18 cellular contexts compared by ENCODE assay signal in genomic region chr22:49953680-49954344, GRCh38. TPM values are rescaled to one million over a fixed set of nuclear protein-coding genes. Genes with fewer than 3 reads are reported as not detected.
DNase-seq lines count a peak whose midpoint lies in the region; ATAC-seq, FAIRE-seq and TF ChIP-seq lines count a peak whose summit lies in the region.
"Had no signal": no experiment of that assay in that cellular context is flagged by ENCODE, and none has a peak within 500 bp of the region (broad histone marks: within the 10 kb centered on the region; RNA-seq: fewer than 3 reads in every experiment).

No MANE protein-coding gene starts in this region.

- H3K4me3 Mint-ChIP-seq in Calu3 (ENCODE audit: low read depth, unreplicated experiment) (peak overlapping the region; percentile 45), chondrocyte (ENCODE audit: unreplicated experiment) (no peak overlapping the region)
- H3K4me3 Mint-ChIP-seq: activated T-cell treated with anti-CD3 and anti-CD28 coated beads, Interleukin-2, amount 50 U/mL, for 24 hours had no signal

- no TSS peak for BruUV-seq in Calu3 (replicated peaks; lab: Mats Ljungman, UMichigan)

- no peaks in the 10 kb centered on the region for H3K9me3 ChIP-seq in right lobe of liver
- no peaks in the 10 kb centered on the region for H3K9me3 ChIP-seq in stomach

- H3K27me3 Mint-ChIP-seq in Calu3 (ENCODE audit: unreplicated experiment), result no peaks in the 10 kb centered on the region
- no peaks in the 10 kb centered on the region for H3K27me3 Mint-ChIP-seq in chondrocyte (ENCODE audit: low read depth)
- H3K27me3 Mint-ChIP-seq: activated T-cell treated with anti-CD3 and anti-CD28 coated beads, Interleukin-2, amount 50 U/mL, for 24 hours had no signal

- H3K4me1 Mint-ChIP-seq in Calu3 (ENCODE audit: low read depth, unreplicated experiment) (peaks cover 27% of the 10 kb centered on the region), chondrocyte (ENCODE audit: low read depth) (peaks cover 14% of the 10 kb centered on the region)

- ATAC-seq in right lobe of liver, result peak; percentile 10 to 38 (median 32)
- ATAC-seq in GM21723 (IDR thresholded peaks at IDR 0.05; ENCODE audit: unreplicated experiment), result no peak

- H3K4me1 ChIP-seq in right lobe of liver, result peaks cover 3 to 38% (median 27%) of the 10 kb centered on the region in 4 donors
- peaks cover 49 to 85% (median 76%) of the 10 kb centered on the region in 4 donors for H3K4me1 ChIP-seq in stomach

- no peak for FAIRE-seq in urothelium cell line (lab: Jason Lieb, UNC)
- FAIRE-seq: frontal cortex had no signal

- H3K36me3 ChIP-seq in right lobe of liver (no peaks in the 10 kb centered on the region), stomach (no peaks in the 10 kb centered on the region)

- TF ChIP-seq POLR2A in right lobe of liver (IDR thresholded peaks at IDR 0.05) (no peak), stomach (IDR thresholded peaks at IDR 0.05) (no peak)

- no peak overlapping the region for H3K4me3 ChIP-seq in right lobe of liver
- no peak overlapping the region for H3K4me3 ChIP-seq in stomach
- H3K4me3 ChIP-seq: GM23248 had no signal

- no peaks in the 10 kb centered on the region for H3K27me3 ChIP-seq in right lobe of liver
- H3K27me3 ChIP-seq in stomach, result no peaks in the 10 kb centered on the region

- CTCF ChIA-PET in Calu3 (lab: Charles Lee), result interaction anchor here (1.3 to 3.7 kb wide), 3 partner anchors 18 to 36 kb away, joined by 4 to 30 read pairs (median 27); partner anchors contain the start of genes ALG12 and CRELD2

- no peak for TF ChIP-seq CTCF in Calu3 (IDR thresholded peaks at IDR 0.05; ENCODE audit: unreplicated experiment)
- no peak for TF ChIP-seq CTCF in chondrocyte (IDR thresholded peaks at IDR 0.05)
- TF ChIP-seq CTCF in right lobe of liver (IDR thresholded peaks at IDR 0.05), result no peak
- TF ChIP-seq CTCF in stomach (IDR thresholded peaks at IDR 0.05), result no peak

- DNase-seq in Calu3 (no peak), chondrocyte (ENCODE audit: low spot score) (no peak), right lobe of liver (peak in 1 of 3 donors; percentile 60), stomach (no peak), DMS153 (lab: John Stamatoyannopoulos, UW) (no peak), urothelium cell line (ENCODE audit: low spot score) (no peak), HCEC 1CT (no peak)
- DNase-seq: activated CD4-positive, alpha-beta T cell treated with anti-CD3 and anti-CD28 coated beads, Interleukin-2, amount 50 U/mL, for 4 hours; activated T-cell treated with anti-CD3 and anti-CD28 coated beads, Interleukin-2, amount 50 U/mL, for 24 hours; cerebellar nuclear complex; GM23248; NCI-H2171; NCI-H82; stimulated activated CD4-positive, alpha-beta T cell treated with anti-CD3 and anti-CD28 coated beads, Interleukin-15, amount 100 ng/mL, for 24 hours; T-helper 9 cell had no signal

- H3K9me3 Mint-ChIP-seq in Calu3 (ENCODE audit: low read depth, unreplicated experiment) (no peaks in the 10 kb centered on the region), chondrocyte (ENCODE audit: low read depth) (no peaks in the 10 kb centered on the region)
- H3K9me3 Mint-ChIP-seq: activated T-cell treated with anti-CD3 and anti-CD28 coated beads, Interleukin-2, amount 50 U/mL, for 24 hours had no signal

- intact Hi-C loops in Calu3 (cut with micrococcal nuclease; ENCODE audit: unreplicated experiment), result no loop called here
- intact Hi-C loops in right lobe of liver (cut with DNase I), result no loop called here
- intact Hi-C loops in stomach (cut with DNase I; ENCODE audit: low total_unique reads), result no loop called here

- H3K36me3 Mint-ChIP-seq in Calu3 (ENCODE audit: insufficient read depth, unreplicated experiment) (peaks cover 64% of the 10 kb centered on the region), chondrocyte (ENCODE audit: low read depth) (no peaks in the 10 kb centered on the region)

- H3K27ac ChIP-seq in right lobe of liver, result peak overlapping the region; percentile 61 to 67 (median 63)
- H3K27ac ChIP-seq in stomach, result peak overlapping the region; percentile 94 to 98 (median 98)
- H3K27ac ChIP-seq: GM23248 had no signal

- no peak for TF ChIP-seq EP300 in stomach (IDR thresholded peaks at IDR 0.05)

- 48% methylated on average over 4 of the region's 18 CpGs for WGBS in right lobe of liver (ENCODE audit: insufficient coverage, low coverage, low lambda C conversion rate, missing lambda C conversion rate)
- WGBS in stomach, 5 donors, result 62 to 82% (median 69%) methylated on average over 9 to 18 of the region's 18 CpGs

- no peak overlapping the region for H3K27ac Mint-ChIP-seq in Calu3 (ENCODE audit: unreplicated experiment)
- H3K27ac Mint-ChIP-seq in chondrocyte (ENCODE audit: unreplicated experiment), result peak overlapping the region; percentile 45
- H3K27ac Mint-ChIP-seq: activated T-cell treated with anti-CD3 and anti-CD28 coated beads, Interleukin-2, amount 50 U/mL, for 24 hours had no signal

RNA-seq across cellular contexts. Expression of gene PIM3, which starts 6.8 kb away (rescaled TPM):
- 86.3 and 97.3 TPM in 2 replicates for total RNA-seq in Calu3 (2022)
- total RNA-seq in chondrocyte, result 12.0 to 18.2 TPM (median 16.8 TPM) in 3 replicates
- 10 to 100 TPM; 26.7 to 64.4 (median 32.8) TPM for total RNA-seq in right lobe of liver
- total RNA-seq in stomach, result 100 to 1,000 TPM in 3 of 5 donors, 10 to 100 TPM in 2; 51.9 to 802 (median 298) TPM
- 10 to 100 TPM; 75.6 to 87.6 (median 81.6) TPM for polyA plus RNA-seq in stomach

RNA-seq across cellular contexts. Expression of gene CRELD2, which starts 35.4 kb away (rescaled TPM):
- 57.8 and 64.6 TPM in 2 replicates for total RNA-seq in Calu3 (2022)
- 44.3 to 117 TPM (median 49.9 TPM) in 3 replicates for total RNA-seq in chondrocyte
- total RNA-seq in right lobe of liver, result 10 to 100 TPM; 26.0 to 56.4 (median 47.8) TPM
- total RNA-seq in stomach, result 10 to 100 TPM; 35.4 to 83.0 (median 81.1) TPM
- polyA plus RNA-seq in stomach, result 10 to 100 TPM; 19.4 to 30.4 (median 29.0) TPM

RNA-seq across cellular contexts. Expression of gene ALG12, which starts 35.6 kb away (rescaled TPM):
- total RNA-seq in Calu3 (2022), result 25.4 and 27.0 TPM in 2 replicates
- 18.7 to 27.3 TPM (median 20.6 TPM) in 3 replicates for total RNA-seq in chondrocyte
- total RNA-seq in right lobe of liver, result 10 to 100 TPM; 15.1 to 19.0 (median 16.6) TPM
- 10 to 100 TPM in 2 of 5 donors, 1 to 10 TPM in 3; 2.3 to 30.7 (median 9.4) TPM for total RNA-seq in stomach
- polyA plus RNA-seq in stomach, result 1 to 10 TPM; 3.8 to 9.2 (median 8.8) TPM

RNA-seq across cellular contexts. Expression of gene IL17REL, which starts 58.8 kb away (rescaled TPM):
- not detected in 2 replicates for total RNA-seq in Calu3 (2022)
- total RNA-seq in chondrocyte, result 0.17 to 0.23 TPM in 2 of 3 replicates, not detected in the other
- not detected for total RNA-seq in right lobe of liver
- 1 to 10 TPM in 1 of 5 donors, under 1 TPM in 2, not detected in 2; 0.87 to 1.2 (median 0.92) TPM for total RNA-seq in stomach
- under 1 TPM in 1 of 3 donors, not detected in 2; 0.03 TPM for polyA plus RNA-seq in stomach
- total RNA-seq: GM23248, omental fat pad had no signal
- polyA plus RNA-seq: GM23248 had no signal
